ENCODE assay signal across 1 cellular context in the genomic region with DNA sequence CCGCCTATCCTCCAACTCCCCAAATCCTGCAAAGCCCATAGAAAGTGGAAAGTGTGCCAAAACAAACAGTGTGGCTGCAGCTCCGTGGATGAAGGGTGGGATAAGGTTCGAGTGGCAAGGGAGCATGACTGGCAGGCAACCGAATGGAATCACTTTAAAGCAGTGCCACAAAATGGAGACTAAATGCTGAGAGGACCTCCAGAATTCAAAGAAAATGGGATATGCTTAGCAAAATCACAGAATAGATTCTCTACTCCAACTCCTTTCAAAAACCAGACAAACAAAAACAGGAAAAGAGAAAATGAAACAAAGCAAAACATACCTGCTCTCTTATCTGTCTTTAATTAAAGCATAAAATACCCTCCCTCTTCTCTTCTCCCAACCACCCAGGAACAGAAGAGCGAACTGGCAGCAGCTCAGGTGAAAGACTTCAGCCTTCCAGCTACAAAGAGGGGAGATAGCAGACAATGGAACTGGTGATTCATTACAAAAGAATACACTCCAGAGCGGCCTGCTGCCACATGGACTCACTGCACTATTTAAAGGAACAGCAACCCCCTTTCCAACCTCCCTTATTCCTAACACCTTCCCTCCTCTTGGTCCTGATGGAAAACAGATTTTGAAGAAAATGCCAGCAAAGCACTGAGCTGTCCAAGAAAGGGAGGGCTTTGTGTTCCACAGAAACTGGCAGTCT.
TF ChIP-seq lines count a peak whose summit lies in the region.

No MANE protein-coding gene starts in this region.

TF ChIP-seq in GM23338, 12 proteins besides CTCF, POLR2A, EP300 and RAD21 (continued from another document):
- no peak for TF ChIP-seq POLR2AphosphoS5 (IDR thresholded peaks at IDR 0.05; ENCODE audit: low read depth)
- TF ChIP-seq, protein P1, sequence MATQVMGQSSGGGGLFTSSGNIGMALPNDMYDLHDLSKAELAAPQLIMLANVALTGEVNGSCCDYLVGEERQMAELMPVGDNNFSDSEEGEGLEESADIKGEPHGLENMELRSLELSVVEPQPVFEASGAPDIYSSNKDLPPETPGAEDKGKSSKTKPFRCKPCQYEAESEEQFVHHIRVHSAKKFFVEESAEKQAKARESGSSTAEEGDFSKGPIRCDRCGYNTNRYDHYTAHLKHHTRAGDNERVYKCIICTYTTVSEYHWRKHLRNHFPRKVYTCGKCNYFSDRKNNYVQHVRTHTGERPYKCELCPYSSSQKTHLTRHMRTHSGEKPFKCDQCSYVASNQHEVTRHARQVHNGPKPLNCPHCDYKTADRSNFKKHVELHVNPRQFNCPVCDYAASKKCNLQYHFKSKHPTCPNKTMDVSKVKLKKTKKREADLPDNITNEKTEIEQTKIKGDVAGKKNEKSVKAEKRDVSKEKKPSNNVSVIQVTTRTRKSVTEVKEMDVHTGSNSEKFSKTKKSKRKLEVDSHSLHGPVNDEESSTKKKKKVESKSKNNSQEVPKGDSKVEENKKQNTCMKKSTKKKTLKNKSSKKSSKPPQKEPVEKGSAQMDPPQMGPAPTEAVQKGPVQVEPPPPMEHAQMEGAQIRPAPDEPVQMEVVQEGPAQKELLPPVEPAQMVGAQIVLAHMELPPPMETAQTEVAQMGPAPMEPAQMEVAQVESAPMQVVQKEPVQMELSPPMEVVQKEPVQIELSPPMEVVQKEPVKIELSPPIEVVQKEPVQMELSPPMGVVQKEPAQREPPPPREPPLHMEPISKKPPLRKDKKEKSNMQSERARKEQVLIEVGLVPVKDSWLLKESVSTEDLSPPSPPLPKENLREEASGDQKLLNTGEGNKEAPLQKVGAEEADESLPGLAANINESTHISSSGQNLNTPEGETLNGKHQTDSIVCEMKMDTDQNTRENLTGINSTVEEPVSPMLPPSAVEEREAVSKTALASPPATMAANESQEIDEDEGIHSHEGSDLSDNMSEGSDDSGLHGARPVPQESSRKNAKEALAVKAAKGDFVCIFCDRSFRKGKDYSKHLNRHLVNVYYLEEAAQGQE (IDR thresholded peaks at IDR 0.05; ENCODE audit: unreplicated experiment): no peak
- no peak for TF ChIP-seq ZNF114 (CRISPR knock-in tag; IDR thresholded peaks at IDR 0.05)
